ENCODE assay signal across 8 cellular contexts in the genomic region with DNA sequence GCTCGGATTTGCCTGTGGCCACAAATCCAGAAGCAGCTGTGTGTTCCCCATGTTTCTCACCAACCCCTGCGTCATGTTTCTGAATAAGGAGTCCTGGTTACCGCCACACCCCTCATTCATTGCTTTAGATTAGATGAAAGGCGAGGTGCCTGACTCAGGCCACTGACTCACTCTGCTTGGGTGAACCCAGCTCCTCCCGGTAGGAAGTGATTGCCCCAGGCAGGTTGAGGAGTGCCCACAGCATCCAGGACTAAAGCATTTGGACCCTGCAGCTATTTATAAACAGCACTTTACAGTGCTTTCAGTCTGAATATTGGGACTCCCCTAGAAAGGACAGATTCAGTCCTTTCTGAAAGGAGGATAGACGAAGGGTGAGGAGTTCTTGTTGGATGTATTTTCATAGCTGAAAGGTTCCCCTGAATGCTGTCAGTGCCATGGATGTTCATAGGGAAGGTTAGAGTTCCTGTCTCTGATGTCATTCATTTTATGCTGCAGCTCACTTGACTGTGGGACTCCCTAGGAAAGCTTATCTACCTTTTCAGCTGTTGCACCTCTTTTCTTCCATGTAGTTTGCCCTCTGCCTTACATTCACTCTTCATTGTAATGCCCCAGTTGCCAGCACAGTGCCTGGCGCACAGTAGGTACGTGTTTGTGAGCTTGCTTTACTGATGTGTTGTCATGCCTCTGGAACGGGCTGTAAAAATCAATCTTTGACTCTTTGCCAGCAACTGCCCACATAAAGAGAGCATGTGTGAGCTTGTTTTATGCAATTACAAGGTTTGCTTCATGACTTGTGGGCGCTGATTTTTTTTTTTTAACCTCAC. TPM values are rescaled to one million over a fixed set of nuclear protein-coding genes. Genes with fewer than 3 reads are reported as not detected.
DNase-seq lines count a peak whose midpoint lies in the region; ATAC-seq and TF ChIP-seq lines count a peak whose summit lies in the region.

No MANE protein-coding gene starts in this region.

- H3K36me3 Mint-ChIP-seq in activated CD4-positive, alpha-beta T cell treated with anti-CD3 and anti-CD28 coated beads, Interleukin-2, amount 10 ng/mL, durations not matched to agents 24 days and 14 days (ENCODE audit: low read depth), result no peaks in the 10 kb centered on the region

- H3K27me3 ChIP-seq in heart right ventricle (no peaks in the 10 kb centered on the region), right atrium auricular region (no peaks in the 10 kb centered on the region), esophagus squamous epithelium (no peaks in the 10 kb centered on the region)

- peaks cover 15% of the 10 kb centered on the region for H3K27me3 Mint-ChIP-seq in activated CD4-positive, alpha-beta T cell treated with anti-CD3 and anti-CD28 coated beads, Interleukin-2, amount 10 ng/mL, durations not matched to agents 24 days and 14 days

- no peaks in the 10 kb centered on the region for H3K9me3 Mint-ChIP-seq in activated CD4-positive, alpha-beta T cell treated with anti-CD3 and anti-CD28 coated beads, Interleukin-2, amount 10 ng/mL, durations not matched to agents 24 days and 14 days

- H3K27ac ChIP-seq in heart right ventricle, result peak overlapping the region in 4 of 10 donors; percentile 15 to 53 (median 22)
- no peak overlapping the region for H3K27ac ChIP-seq in right atrium auricular region
- peak overlapping the region; percentile 68 to 81 (median 78) for H3K27ac ChIP-seq in esophagus squamous epithelium

- no peak overlapping the region for H3K4me3 ChIP-seq in heart right ventricle
- H3K4me3 ChIP-seq in right atrium auricular region, result no peak overlapping the region
- H3K4me3 ChIP-seq in esophagus squamous epithelium, result no peak overlapping the region

- 53 to 65% methylated on average over 10 of the region's 10 CpGs for WGBS in heart right ventricle, 2 donors
- 30 to 37% methylated on average over 10 of the region's 10 CpGs for WGBS in esophagus squamous epithelium, 2 donors

- H3K4me1 ChIP-seq in heart right ventricle, result peaks cover 0 to 87% (median 66%) of the 10 kb centered on the region in 9 donors
- peaks cover 0 to 27% of the 10 kb centered on the region in 2 donors for H3K4me1 ChIP-seq in right atrium auricular region
- H3K4me1 ChIP-seq in esophagus squamous epithelium, result peaks cover 23 to 89% (median 55%) of the 10 kb centered on the region in 3 donors

- H3K4me3 Mint-ChIP-seq in activated CD4-positive, alpha-beta T cell treated with anti-CD3 and anti-CD28 coated beads, Interleukin-2, amount 10 ng/mL, durations not matched to agents 24 days and 14 days, result no peak overlapping the region

- ATAC-seq in heart right ventricle, result peak in 6 of 8 donors; percentile 66 to 87 (median 70)
- ATAC-seq in HG03469 (IDR thresholded peaks at IDR 0.05; ENCODE audit: unreplicated experiment), result no peak
- no peak for ATAC-seq in HG02678 (IDR thresholded peaks at IDR 0.05; ENCODE audit: unreplicated experiment)

- H3K4me1 Mint-ChIP-seq in activated CD4-positive, alpha-beta T cell treated with anti-CD3 and anti-CD28 coated beads, Interleukin-2, amount 10 ng/mL, durations not matched to agents 24 days and 14 days, result peaks cover 23% of the 10 kb centered on the region

- no peak for TF ChIP-seq POLR2A in esophagus squamous epithelium (IDR thresholded peaks at IDR 0.05)

- TF ChIP-seq CTCF in heart right ventricle (IDR thresholded peaks at IDR 0.05), result no peak
- TF ChIP-seq CTCF in right atrium auricular region (IDR thresholded peaks at IDR 0.05), result no peak
- TF ChIP-seq CTCF in esophagus squamous epithelium (IDR thresholded peaks at IDR 0.05), result no peak
- no peak for TF ChIP-seq CTCF in GM20000 (IDR thresholded peaks at IDR 0.05; ENCODE audit: extremely low read depth, missing control alignments)

- DNase-seq in heart right ventricle (no peak), right atrium auricular region (ENCODE audit: low spot score) (no peak), esophagus squamous epithelium (lab: John Stamatoyannopoulos, UW) (peak; percentile 14), GM20000 (ENCODE audit: low spot score) (no peak)
- DNase-seq in activated CD4-positive, alpha-beta T cell treated with anti-CD3 and anti-CD28 coated beads, Interleukin-2, amount 10 ng/mL, durations not matched to agents 24 days and 14 days, result peak; percentile 75
- DNase-seq in stimulated activated CD4-positive, alpha-beta T cell treated with anti-CD3 and anti-CD28 coated beads, Interleukin-12 subunit alpha, Interleukin-12 subunit beta, amount 100 ng/mL, for 24 hours (ENCODE audit: low read depth in 2 of 2), result peak; percentile 49

- no peak overlapping the region for H3K27ac Mint-ChIP-seq in activated CD4-positive, alpha-beta T cell treated with anti-CD3 and anti-CD28 coated beads, Interleukin-2, amount 10 ng/mL, durations not matched to agents 24 days and 14 days

- intact Hi-C loops in heart right ventricle (cut with DNase I), result no loop called here
- intact Hi-C loops in activated CD4-positive, alpha-beta T cell treated with anti-CD3 and anti-CD28 coated beads, Interleukin-2, amount 10 ng/mL, durations not matched to agents 24 days and 14 days (cut with micrococcal nuclease), result loop anchor here (2.0 kb wide), 1 partner anchor 21 kb away; no protein-coding TSS in a partner anchor
- intact Hi-C loops in esophagus squamous epithelium (cut with DNase I), result no loop called here

- peaks cover 0 to 7% (median 0%) of the 10 kb centered on the region in 9 donors for H3K36me3 ChIP-seq in heart right ventricle
- no peaks in the 10 kb centered on the region for H3K36me3 ChIP-seq in right atrium auricular region
- H3K36me3 ChIP-seq in esophagus squamous epithelium, result peaks cover 0 to 5% (median 0%) of the 10 kb centered on the region in 3 donors

- H3K9me3 ChIP-seq in heart right ventricle (no peaks in the 10 kb centered on the region), right atrium auricular region (no peaks in the 10 kb centered on the region), esophagus squamous epithelium (no peaks in the 10 kb centered on the region)

RNA-seq across cellular contexts. Expression of gene ITGA6, which starts 14.9 kb away (rescaled TPM):
- 10 to 100 TPM; 36.0 to 68.3 (median 46.8) TPM for total RNA-seq in heart right ventricle
- 10 to 100 TPM; 22.1 to 23.9 TPM for polyA plus RNA-seq in heart right ventricle
- total RNA-seq in right atrium auricular region, result 10 to 100 TPM; 31.2 to 54.3 TPM
- total RNA-seq in activated CD4-positive, alpha-beta T cell treated with anti-CD3 and anti-CD28 coated beads, Interleukin-2, amount 10 ng/mL, durations not matched to agents 24 days and 14 days, result 0.68 and 0.85 TPM in 2 replicates
- total RNA-seq in esophagus squamous epithelium, result 100 to 1,000 TPM in 2 of 4 donors, 10 to 100 TPM in 2; 60.0 to 164 (median 105) TPM

Comparison
In these comparisons a context has a peak if more than half of its experiments do, and no peak if none do; other contexts are left out.
1. ATAC-seq: peak in heart right ventricle (6 of 8); none in HG03469 (single experiment) and HG02678 (single experiment).
2. DNase-seq: peak in activated CD4-positive, alpha-beta T cell treated with anti-CD3 and anti-CD28 coated beads, Interleukin-2, amount 10 ng/mL, durations not matched to agents 24 days and 14 days (single experiment), esophagus squamous epithelium (single experiment) and stimulated activated CD4-positive, alpha-beta T cell treated with anti-CD3 and anti-CD28 coated beads, Interleukin-12 subunit alpha, Interleukin-12 subunit beta, amount 100 ng/mL, for 24 hours (2 of 2); none in heart right ventricle (0 of 2), right atrium auricular region (single experiment) and GM20000 (single experiment).
3. H3K27ac ChIP-seq: peak in esophagus squamous epithelium (4 of 4); none in right atrium auricular region (0 of 2).
4. RNA of gene ITGA6, which starts 14.9 kb away (total RNA-seq): 60.0 to 164 TPM in esophagus squamous epithelium, 31.2 to 54.3 TPM in right atrium auricular region and 36.0 to 68.3 TPM in heart right ventricle; 0.68 to 0.85 TPM in activated CD4-positive, alpha-beta T cell treated with anti-CD3 and anti-CD28 coated beads, Interleukin-2, amount 10 ng/mL, durations not matched to agents 24 days and 14 days; every median in the first group is over 10 times any median in the second.